1 cellular context compared by ENCODE assay signal in the genomic region with DNA sequence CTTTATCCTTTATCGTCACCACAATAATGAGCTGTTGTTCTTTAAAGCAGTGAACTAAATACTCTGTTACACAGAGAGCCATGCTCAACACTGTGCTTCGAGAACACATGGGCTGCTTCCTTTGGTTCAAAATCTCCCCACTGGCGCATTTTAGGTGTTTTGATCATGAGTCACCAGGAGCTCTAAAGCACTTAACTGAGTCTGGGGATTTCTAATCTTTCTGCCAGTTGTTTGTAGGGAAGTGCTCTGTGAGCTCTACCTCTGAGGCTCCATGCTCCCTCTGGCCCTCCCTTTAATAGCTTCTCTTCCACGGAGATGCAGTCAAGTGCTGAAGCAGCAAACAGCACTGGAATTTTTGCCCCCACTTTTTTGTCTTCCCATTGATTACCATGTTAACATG.
A peak's percentile ranks its signal among the peaks of the same experiment; 100 is the strongest.
TF ChIP-seq lines count a peak whose summit lies in the region.

No MANE protein-coding gene starts in this region.

TF ChIP-seq in K562, 482 proteins besides CTCF, POLR2A, EP300 and RAD21:
- TF ChIP-seq, protein P1, sequence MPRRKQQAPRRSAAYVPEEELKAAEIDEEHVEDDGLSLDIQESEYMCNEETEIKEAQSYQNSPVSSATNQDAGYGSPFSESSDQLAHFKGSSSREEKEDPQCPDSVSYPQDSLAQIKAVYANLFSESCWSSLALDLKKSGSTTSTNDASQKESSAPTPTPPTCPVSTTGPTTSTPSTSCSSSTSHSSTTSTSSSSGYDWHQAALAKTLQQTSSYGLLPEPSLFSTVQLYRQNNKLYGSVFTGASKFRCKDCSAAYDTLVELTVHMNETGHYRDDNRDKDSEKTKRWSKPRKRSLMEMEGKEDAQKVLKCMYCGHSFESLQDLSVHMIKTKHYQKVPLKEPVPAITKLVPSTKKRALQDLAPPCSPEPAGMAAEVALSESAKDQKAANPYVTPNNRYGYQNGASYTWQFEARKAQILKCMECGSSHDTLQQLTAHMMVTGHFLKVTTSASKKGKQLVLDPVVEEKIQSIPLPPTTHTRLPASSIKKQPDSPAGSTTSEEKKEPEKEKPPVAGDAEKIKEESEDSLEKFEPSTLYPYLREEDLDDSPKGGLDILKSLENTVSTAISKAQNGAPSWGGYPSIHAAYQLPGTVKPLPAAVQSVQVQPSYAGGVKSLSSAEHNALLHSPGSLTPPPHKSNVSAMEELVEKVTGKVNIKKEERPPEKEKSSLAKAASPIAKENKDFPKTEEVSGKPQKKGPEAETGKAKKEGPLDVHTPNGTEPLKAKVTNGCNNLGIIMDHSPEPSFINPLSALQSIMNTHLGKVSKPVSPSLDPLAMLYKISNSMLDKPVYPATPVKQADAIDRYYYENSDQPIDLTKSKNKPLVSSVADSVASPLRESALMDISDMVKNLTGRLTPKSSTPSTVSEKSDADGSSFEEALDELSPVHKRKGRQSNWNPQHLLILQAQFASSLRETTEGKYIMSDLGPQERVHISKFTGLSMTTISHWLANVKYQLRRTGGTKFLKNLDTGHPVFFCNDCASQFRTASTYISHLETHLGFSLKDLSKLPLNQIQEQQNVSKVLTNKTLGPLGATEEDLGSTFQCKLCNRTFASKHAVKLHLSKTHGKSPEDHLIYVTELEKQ (CRISPR knock-in tag; IDR thresholded peaks at IDR 0.05): no peak
- TF ChIP-seq, protein P2, sequence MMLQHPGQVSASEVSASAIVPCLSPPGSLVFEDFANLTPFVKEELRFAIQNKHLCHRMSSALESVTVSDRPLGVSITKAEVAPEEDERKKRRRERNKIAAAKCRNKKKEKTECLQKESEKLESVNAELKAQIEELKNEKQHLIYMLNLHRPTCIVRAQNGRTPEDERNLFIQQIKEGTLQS (IDR thresholded peaks at IDR 0.05): peak; percentile 15; the same call in 1 of the 2 replicates
- TF ChIP-seq, protein P2 (CRISPR knock-in tag; conservative IDR thresholded peaks at IDR 0.05): no peak
- TF ChIP-seq FOSL1 (tag; conservative IDR thresholded peaks at IDR 0.05): 0 out of 2 replicates have a peak, but pooled peaks have one; percentile 22
